Comparison of ENCODE assay signal across 8 cellular contexts in the genomic region with DNA sequence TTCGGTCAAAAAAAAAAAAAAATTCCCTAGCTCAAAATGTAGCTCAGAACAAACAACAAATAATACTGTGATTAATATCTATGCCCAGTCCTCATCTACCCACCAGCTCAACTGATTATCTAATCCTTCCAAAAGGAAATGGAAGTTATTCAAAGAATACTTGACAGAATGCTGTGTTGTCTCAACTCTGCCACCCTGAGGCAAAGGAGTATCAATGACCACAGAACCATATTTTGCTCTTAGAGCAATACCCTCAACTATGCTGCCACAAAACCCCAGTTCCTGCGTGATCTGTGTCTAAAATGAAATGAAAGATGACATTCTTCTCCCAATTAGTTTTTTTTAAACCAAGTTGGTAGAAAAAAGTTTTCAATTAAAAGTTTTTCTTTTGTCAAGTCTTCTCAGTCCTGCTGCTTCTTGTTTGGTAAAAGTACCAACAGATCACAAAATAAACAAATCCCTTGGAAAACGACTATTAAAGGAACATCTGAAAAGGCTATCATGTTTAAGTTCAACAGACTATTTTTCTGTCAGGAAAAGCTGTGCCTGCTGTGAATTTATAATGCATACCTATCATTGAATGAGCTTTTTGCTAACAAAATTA. TPM values are rescaled to one million over a fixed set of nuclear protein-coding genes. Genes with fewer than 3 reads are reported as not detected.
A peak's percentile ranks its signal among the peaks of the same experiment; 100 is the strongest.
DNase-seq lines count a peak whose midpoint lies in the region; ATAC-seq and TF ChIP-seq lines count a peak whose summit lies in the region.

No MANE protein-coding gene starts in this region.

- ATAC-seq in GM18858 (IDR thresholded peaks at IDR 0.05; ENCODE audit: unreplicated experiment) = no peak

- peak in 4 of 6 experiments; percentile 6 to 35 (median 23) for TF ChIP-seq CTCF in adrenal gland (IDR thresholded peaks at IDR 0.05)

- no peak for TF ChIP-seq POLR2A in adrenal gland (IDR thresholded peaks at IDR 0.05)

- intact Hi-C loops in adrenal gland (cut with DNase I) = no loop called here

- WGBS in adrenal gland, 4 donors = 64 to 77% (median 74%) methylated on average over 3 of the region's 3 CpGs
- WGBS in urinary bladder = 65% methylated on average over 3 of the region's 3 CpGs

- H3K4me3 ChIP-seq in adrenal gland (no peak overlapping the region), urinary bladder (ENCODE audit: low read depth, low read length) (no peak overlapping the region)

- H3K27ac ChIP-seq in adrenal gland (no peak overlapping the region), urinary bladder (ENCODE audit: low read depth) (peak overlapping the region; percentile 19)

- H3K27me3 ChIP-seq in adrenal gland = no peaks in the 10 kb centered on the region

- peak; percentile 17 for DNase-seq in activated gamma-delta T cell treated with Interleukin-2 at 50 U/mL for 16 hours
- no peak for DNase-seq in activated gamma-delta T cell (lab: John Stamatoyannopoulos, UW)
- peak; percentile 5 for DNase-seq in NCI-H1092 (lab: John Stamatoyannopoulos, UW)
- peak in 1 of 7 donors; percentile 15 for DNase-seq in adrenal gland
- DNase-seq in inferior parietal cortex (ENCODE audit: extremely low spot score) = peak; percentile 58
- no peak for DNase-seq in stimulated activated CD8-positive, alpha-beta memory T cell treated with anti-CD3 and anti-CD28 coated beads, Interleukin-4, amount 100 ng/mL, for 48 hours

- H3K4me1 ChIP-seq in adrenal gland (replicated peaks in 1 of 2) = peaks cover 0 to 14% of the 10 kb centered on the region in 2 donors
- H3K4me1 ChIP-seq in urinary bladder (ENCODE audit: insufficient read depth) = no peaks in the 10 kb centered on the region

- no peaks in the 10 kb centered on the region for H3K9me3 ChIP-seq in adrenal gland (replicated peaks in 1 of 3)

- H3K36me3 ChIP-seq in adrenal gland (replicated peaks in 1 of 2) (peaks cover 0 to 65% of the 10 kb centered on the region in 2 donors), urinary bladder (ENCODE audit: insufficient read depth) (peaks cover 1% of the 10 kb centered on the region)

RNA-seq across cellular contexts. Expression of a gene that starts 21.6 kb away (rescaled TPM):
- 10 to 100 TPM in 7 of 8 donors, 1 to 10 TPM in 1; 8.0 to 30.6 (median 22.9) TPM for total RNA-seq in adrenal gland
- 10 to 100 TPM; 29.2 to 61.3 (median 55.5) TPM for polyA plus RNA-seq in adrenal gland
- total RNA-seq in urinary bladder = 21.3 TPM
- 13.6 TPM for polyA plus RNA-seq in urinary bladder

RNA-seq across cellular contexts. Expression of a gene that starts 39.3 kb away (rescaled TPM):
- total RNA-seq in adrenal gland (1 to 10 TPM in 3 of 8 donors, under 1 TPM in 4, not detected in 1; 0.23 to 1.3 (median 0.83) TPM), urinary bladder (1.4 TPM)
- polyA plus RNA-seq in adrenal gland (1 to 10 TPM in 2 of 3 donors, under 1 TPM in 1; 0.40 to 7.7 (median 7.5) TPM), urinary bladder (1.3 TPM)

Comparison
In these comparisons a context has a peak if more than half of its experiments do, and no peak if none do; other contexts are left out.
1. DNase-seq: peak in activated gamma-delta T cell treated with Interleukin-2 at 50 U/mL for 16 hours (single experiment), NCI-H1092 (single experiment) and inferior parietal cortex (single experiment); none in activated gamma-delta T cell (single experiment) and stimulated activated CD8-positive, alpha-beta memory T cell treated with anti-CD3 and anti-CD28 coated beads, Interleukin-4, amount 100 ng/mL, for 48 hours (single experiment).